16 cellular contexts compared by ENCODE assay signal in the genomic region with DNA sequence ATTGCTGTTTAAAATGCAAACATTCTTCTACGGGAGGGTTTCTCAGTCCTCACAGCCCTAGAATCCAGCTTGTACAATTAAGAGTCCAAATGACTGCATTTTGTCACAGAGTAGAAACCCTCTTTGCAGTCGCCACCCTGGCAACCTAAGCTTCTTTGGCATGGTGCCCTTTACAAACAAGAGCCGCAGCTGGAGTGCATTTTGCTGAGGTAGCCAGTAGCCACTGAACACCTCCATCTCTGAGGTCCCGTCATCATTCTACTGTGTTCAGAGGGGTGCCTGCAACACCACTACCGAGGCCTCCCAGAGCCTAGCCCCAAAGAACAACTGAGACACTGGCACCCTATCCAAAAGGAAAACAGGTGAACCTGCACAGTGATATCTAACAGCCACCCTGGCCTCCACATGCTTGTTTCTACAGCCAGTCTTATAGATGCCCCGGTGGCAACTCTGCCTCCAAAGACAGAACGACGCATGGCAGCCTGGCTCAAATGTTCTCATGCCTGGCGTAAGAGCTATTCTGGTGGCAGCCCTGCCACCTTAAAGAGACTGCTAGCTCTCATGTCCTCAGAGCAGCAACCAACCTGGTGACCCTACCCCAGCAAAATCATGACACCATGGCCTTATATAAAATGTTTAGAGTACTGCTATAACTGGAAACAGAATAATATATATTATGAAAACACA.
"Had no signal": no experiment of that assay in that cellular context is flagged by ENCODE, and none has a peak within 500 bp of the region (broad histone marks: within the 10 kb centered on the region; RNA-seq: fewer than 3 reads in every experiment).

No MANE protein-coding gene starts in this region.

- DNase-seq: activated CD4-positive, alpha-beta T cell treated with anti-CD3 and anti-CD28 coated beads, Interleukin-2, amount 10 ng/mL, durations not matched to agents 24 days and 14 days; activated CD8-positive, alpha-beta T cell treated with anti-CD3 and anti-CD28 coated beads, Interleukin-2, amount 10 ng/mL, durations not matched to agents 7 days and 5 days; activated naive CD4-positive, alpha-beta T cell treated with Interleukin-2 at 50 U/mL for 16 hours; activated naive CD8-positive, alpha-beta T cell treated with anti-CD3 and anti-CD28 coated beads, Interleukin-2, amount 10 ng/mL, durations not matched to agents 7 days and 5 days; activated T-cell treated with anti-CD3 and anti-CD28 coated beads, Interleukin-2, amount 50 U/mL, for 24 hours; amygdala; dermis blood vessel endothelial cell; effector memory CD8-positive, alpha-beta T cell; esophagus squamous epithelium; mucosa of descending colon; naive B cell; stimulated activated CD4-positive, alpha-beta T cell treated with anti-CD3 and anti-CD28 coated beads, Interleukin-12 subunit alpha, Interleukin-12 subunit beta, amount 100 ng/mL, for 4 hours; stimulated activated CD4-positive, alpha-beta T cell treated with anti-CD3 and anti-CD28 coated beads, Interleukin-1b, Interleukin-23, amount 100 ng/mL, for 48 hours; stimulated activated naive CD4-positive, alpha-beta T cell treated with Interleukin-2 at 50 U/mL for 16 hours; substantia nigra; tibial artery had no signal

- ATAC-seq: activated CD8-positive, alpha-beta T cell treated with anti-CD3 and anti-CD28 coated beads, Interleukin-2, amount 10 ng/mL, durations not matched to agents 7 days and 5 days; effector memory CD8-positive, alpha-beta T cell; mucosa of descending colon had no signal
